Comparison of ENCODE assay signal across 22 cellular contexts in genomic region chr12:97557116-97557515, GRCh38.
A peak's percentile ranks its signal among the peaks of the same experiment; 100 is the strongest.
DNase-seq lines count a peak whose midpoint lies in the region; ATAC-seq and TF ChIP-seq lines count a peak whose summit lies in the region.
"Had no signal": no experiment of that assay in that cellular context is flagged by ENCODE, and none has a peak within 500 bp of the region (broad histone marks: within the 10 kb centered on the region; RNA-seq: fewer than 3 reads in every experiment).

No MANE protein-coding gene starts in this region.

- no peaks in the 10 kb centered on the region for H3K9me2 ChIP-seq in DOHH2 (replicated peaks; ENCODE audit: control insufficient read depth, low read length)
- H3K9me2 ChIP-seq in neural cell (ENCODE audit: insufficient read depth, low read length) = no peaks in the 10 kb centered on the region

- H2AFZ ChIP-seq in neural cell (ENCODE audit: low read depth, low read length) = no peak overlapping the region

- H3F3A ChIP-seq in DOHH2 (ENCODE audit: control insufficient read depth, insufficient read depth) = peaks cover 3% of the 10 kb centered on the region; the same call in 1 of the 2 replicates
- peaks cover 13% of the 10 kb centered on the region for H3F3A ChIP-seq in neural cell (ENCODE audit: insufficient read depth, low read length, poor library complexity, severe bottlenecking)

- H3K27me3 Mint-ChIP-seq in WTC11 (ENCODE audit: low read depth) = no peaks in the 10 kb centered on the region
- H3K27me3 Mint-ChIP-seq: B cell; central memory CD8-positive, alpha-beta T cell had no signal

- H3K4me3 Mint-ChIP-seq in WTC11 = no peak overlapping the region
- H3K4me3 Mint-ChIP-seq: B cell; central memory CD8-positive, alpha-beta T cell; stimulated activated effector memory CD8-positive, alpha-beta T cell treated with anti-CD3 and anti-CD28 coated beads, Interleukin-12 subunit alpha, Interleukin-12 subunit beta, amount 100 ng/mL, for 72 hours; T-helper 1 cell treated with Interleukin-12 subunit alpha and Interleukin-12 subunit beta and Interleukin-4 antibody, amounts not matched to agents 30 μg/mL and 1 μg/mL, for 36 hours had no signal

- H3K27me3 ChIP-seq in DOHH2 (ENCODE audit: control insufficient read depth, low read length) (no peaks in the 10 kb centered on the region), neural cell (ENCODE audit: insufficient read depth, low read depth, low read length) (no peaks in the 10 kb centered on the region), Peyer's patch (peaks cover 0 to 4% of the 10 kb centered on the region in 2 donors)
- H3K27me3 ChIP-seq: SJSA1, spleen had no signal

- no peaks in the 10 kb centered on the region for H3K9me3 Mint-ChIP-seq in WTC11
- H3K9me3 Mint-ChIP-seq: stimulated activated effector memory CD8-positive, alpha-beta T cell treated with anti-CD3 and anti-CD28 coated beads, Interleukin-12 subunit alpha, Interleukin-12 subunit beta, amount 100 ng/mL, for 72 hours; T-helper 1 cell treated with Interleukin-12 subunit alpha and Interleukin-12 subunit beta and Interleukin-4 antibody, amounts not matched to agents 30 μg/mL and 1 μg/mL, for 36 hours had no signal

- TF ChIP-seq CTCF in DOHH2 (IDR thresholded peaks at IDR 0.05; ENCODE audit: low read depth, low read length, poor library complexity, severe bottlenecking) = no peak
- no peak for TF ChIP-seq CTCF in WTC11 (IDR thresholded peaks at IDR 0.05)
- TF ChIP-seq CTCF in neural cell (IDR thresholded peaks at IDR 0.05; ENCODE audit: poor library complexity, severe bottlenecking) = no peak
- TF ChIP-seq CTCF in Peyer's patch (IDR thresholded peaks at IDR 0.05) = no peak

- H3K4me3 ChIP-seq in DOHH2 (ENCODE audit: low read length) = peak overlapping the region; percentile 53
- H3K4me3 ChIP-seq in neural cell (ENCODE audit: low read length) = no peak overlapping the region
- no peak overlapping the region for H3K4me3 ChIP-seq in Peyer's patch
- H3K4me3 ChIP-seq: dorsolateral prefrontal cortex, SJSA1, spleen had no signal

- H3K36me3 ChIP-seq in DOHH2 (ENCODE audit: control insufficient read depth, low read length) = no peaks in the 10 kb centered on the region
- H3K36me3 ChIP-seq in neural cell (ENCODE audit: insufficient read depth, low read length) = peaks cover 6% of the 10 kb centered on the region
- no peaks in the 10 kb centered on the region for H3K36me3 ChIP-seq in Peyer's patch
- H3K36me3 ChIP-seq: SJSA1, spleen had no signal

- POLR2A ChIA-PET in WTC11 (lab: Charles Lee) = no interaction called here

- H3K79me2 ChIP-seq in DOHH2 (ENCODE audit: control insufficient read depth, low read length) (no peaks in the 10 kb centered on the region), neural cell (replicated peaks; ENCODE audit: insufficient read depth, low read length) (no peaks in the 10 kb centered on the region)

- H3K9me3 ChIP-seq in DOHH2 (ENCODE audit: control insufficient read depth, insufficient read depth, low read length) = no peaks in the 10 kb centered on the region
- H3K9me3 ChIP-seq in neural cell (ENCODE audit: low read length) = no peaks in the 10 kb centered on the region
- no peaks in the 10 kb centered on the region for H3K9me3 ChIP-seq in Peyer's patch
- H3K9me3 ChIP-seq: Caco-2, SJSA1, spleen had no signal

- peak; percentile 33 for DNase-seq in NCI-H187 treated with DMSO at 0.1 percent for 48 hours (lab: John Stamatoyannopoulos, UW)
- DNase-seq in NCI-H187 (lab: John Stamatoyannopoulos, UW) = no peak
- no peak for DNase-seq in WTC11 (ENCODE audit: low spot score)
- DNase-seq in cerebellar nuclear complex (lab: John Stamatoyannopoulos, UW) = no peak
- no peak for DNase-seq in Peyer's patch
- DNase-seq in effector CD8-positive, alpha-beta T cell (lab: John Stamatoyannopoulos, UW) = no peak
- DNase-seq: activated gamma-delta T cell; dorsolateral prefrontal cortex; kidney; NCI-H1436 treated with DMSO at 0.1 percent for 48 hours; retina; spleen; stimulated activated CD4-positive, alpha-beta T cell treated with anti-CD3 and anti-CD28 coated beads, Interleukin-2, amount 100 ng/mL, for 48 hours; substantia nigra had no signal

- no peak for ATAC-seq in WTC11
- ATAC-seq: stimulated activated effector memory CD8-positive, alpha-beta T cell treated with anti-CD3 and anti-CD28 coated beads, Interleukin-12 subunit alpha, Interleukin-12 subunit beta, amount 100 ng/mL, for 72 hours had no signal

- peak overlapping the region; percentile 77 for H3K27ac Mint-ChIP-seq in WTC11
- H3K27ac Mint-ChIP-seq: B cell; stimulated activated effector memory CD8-positive, alpha-beta T cell treated with anti-CD3 and anti-CD28 coated beads, Interleukin-12 subunit alpha, Interleukin-12 subunit beta, amount 100 ng/mL, for 72 hours; T-helper 1 cell treated with Interleukin-12 subunit alpha and Interleukin-12 subunit beta and Interleukin-4 antibody, amounts not matched to agents 30 μg/mL and 1 μg/mL, for 36 hours had no signal

- TF ChIP-seq EP300 in neural cell (conservative IDR thresholded peaks at IDR 0.05; ENCODE audit: poor library complexity, severe bottlenecking) = no peak

- no peak for TF ChIP-seq POLR2A in Peyer's patch (IDR thresholded peaks at IDR 0.05)

- peaks cover 3% of the 10 kb centered on the region; the same call in 1 of the 2 replicates for H3K36me3 Mint-ChIP-seq in WTC11
- H3K36me3 Mint-ChIP-seq: stimulated activated effector memory CD8-positive, alpha-beta T cell treated with anti-CD3 and anti-CD28 coated beads, Interleukin-12 subunit alpha, Interleukin-12 subunit beta, amount 100 ng/mL, for 72 hours had no signal

- H3K4me1 ChIP-seq in DOHH2 (ENCODE audit: control insufficient read depth, low read length) (peaks cover 53% of the 10 kb centered on the region), Peyer's patch (no peaks in the 10 kb centered on the region)
- H3K4me1 ChIP-seq: SJSA1, spleen had no signal

- H4K20me1 ChIP-seq in DOHH2 (ENCODE audit: control insufficient read depth, insufficient read depth, low read depth, low read length) (no peaks in the 10 kb centered on the region), neural cell (ENCODE audit: insufficient read depth) (no peaks in the 10 kb centered on the region)

- no peak for TF ChIP-seq RAD21 in neural cell (conservative IDR thresholded peaks at IDR 0.05)

- peak overlapping the region; percentile 71 for H3K27ac ChIP-seq in DOHH2 (ENCODE audit: low read depth, low read length)
- no peak overlapping the region for H3K27ac ChIP-seq in neural cell (ENCODE audit: low read length)
- no peak overlapping the region for H3K27ac ChIP-seq in Peyer's patch
- H3K27ac ChIP-seq: dorsolateral prefrontal cortex, SJSA1, spleen had no signal

- peaks cover 79% of the 10 kb centered on the region for H3K4me1 Mint-ChIP-seq in WTC11
- H3K4me1 Mint-ChIP-seq: B cell; central memory CD8-positive, alpha-beta T cell; stimulated activated effector memory CD8-positive, alpha-beta T cell treated with anti-CD3 and anti-CD28 coated beads, Interleukin-12 subunit alpha, Interleukin-12 subunit beta, amount 100 ng/mL, for 72 hours had no signal

- H3K9ac ChIP-seq in neural cell (ENCODE audit: low read length) = no peak overlapping the region

- CTCF ChIA-PET in WTC11 (lab: Charles Lee) = no interaction called here

- H3K4me2 ChIP-seq in DOHH2 (ENCODE audit: low read length) (peak overlapping the region; percentile 74), neural cell (ENCODE audit: low read length) (no peak overlapping the region)

TF ChIP-seq in WTC11, 78 proteins besides CTCF, POLR2A, EP300 and RAD21 (continues in another document):
- TF ChIP-seq FOXJ3 (CRISPR knock-in tag; IDR thresholded peaks at IDR 0.05; ENCODE audit: borderline replicate concordance) (no peak), FOXP4 (CRISPR knock-in tag; IDR thresholded peaks at IDR 0.05) (no peak), GRHL2 (CRISPR knock-in tag; IDR thresholded peaks at IDR 0.05; ENCODE audit: insufficient replicate concordance, severe bottlenecking) (no peak), MXD4 (CRISPR knock-in tag; IDR thresholded peaks at IDR 0.05; ENCODE audit: borderline replicate concordance) (no peak), KAT7 (CRISPR knock-in tag; IDR thresholded peaks at IDR 0.05; ENCODE audit: borderline replicate concordance) (no peak)

TF ChIP-seq in neural cell, 6 proteins besides CTCF, POLR2A, EP300 and RAD21:
- TF ChIP-seq MXI1 (conservative IDR thresholded peaks at IDR 0.05; ENCODE audit: poor library complexity, severe bottlenecking) (no peak), SMC3 (conservative IDR thresholded peaks at IDR 0.05; ENCODE audit: poor library complexity) (no peak), POLR2AphosphoS5 (IDR thresholded peaks at IDR 0.05) (peak; percentile 11), EZH2 (IDR thresholded peaks at IDR 0.05; ENCODE audit: borderline replicate concordance, insufficient read depth, low read length, poor library complexity, severe bottlenecking) (no peak), REST (IDR thresholded peaks at IDR 0.05; ENCODE audit: borderline replicate concordance) (no peak), TAF1 (IDR thresholded peaks at IDR 0.05; ENCODE audit: low read depth) (no peak)
